10 cellular contexts compared by ENCODE assay signal in the genomic region with DNA sequence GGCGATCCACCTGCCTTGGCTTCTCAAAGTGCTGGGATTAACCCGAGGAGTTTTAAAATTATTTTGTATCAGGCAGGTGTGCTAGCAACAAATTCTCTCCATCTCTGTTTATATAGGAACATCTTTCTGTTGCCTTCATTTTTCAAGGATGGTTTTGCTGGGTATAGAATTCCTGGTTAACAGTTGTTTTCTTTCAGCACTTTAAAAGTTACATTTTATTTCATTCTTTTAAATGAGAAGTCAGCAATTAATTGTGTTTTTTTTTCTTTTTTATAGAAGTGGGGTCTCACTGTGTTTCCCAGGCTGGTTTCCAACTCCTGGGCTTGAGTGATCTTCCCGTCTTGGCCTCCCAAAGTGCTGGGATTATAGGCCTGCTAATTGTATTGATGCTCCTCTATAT.
"Had no signal": no experiment of that assay in that cellular context is flagged by ENCODE, and none has a peak within 500 bp of the region (broad histone marks: within the 10 kb centered on the region; RNA-seq: fewer than 3 reads in every experiment).

No MANE protein-coding gene starts in this region.

- DNase-seq: GM23248, GOT3, H7, IMR-90, Karpas-422, KBM-7 had no signal

- ATAC-seq: HCT116 had no signal

- H2AFZ ChIP-seq: GM23248 had no signal

- H3K27ac ChIP-seq: GM23248, HL-60, KMS-11 had no signal

- H3K9ac ChIP-seq: GM23248, KMS-11 had no signal

- H3K4me2 ChIP-seq: KMS-11 had no signal

- H3K36me3 ChIP-seq: HAP-1 had no signal

- H3K4me3 ChIP-seq: GM23248, HAP-1 had no signal

- H3K4me1 ChIP-seq: HAP-1 had no signal
